1 cellular context compared by ENCODE assay signal in genomic region chr1:192153276-192153675, GRCh38.
TF ChIP-seq lines count a peak whose summit lies in the region.

No MANE protein-coding gene starts in this region.

TF ChIP-seq in IMR-90, 13 proteins besides CTCF, POLR2A, EP300 and RAD21:
- peak; percentile 61; the same call in 1 of the 2 replicates for TF ChIP-seq FOS (IDR thresholded peaks at IDR 0.05; ENCODE audit: low read depth, low read length)
- TF ChIP-seq CEBPB (IDR thresholded peaks at IDR 0.05; ENCODE audit: low read depth, low read length) = no peak
